ENCODE assay signal across 1 cellular context in genomic region chr18:54209471-54210180, GRCh38.
TF ChIP-seq lines count a peak whose summit lies in the region.

No MANE protein-coding gene starts in this region.

TF ChIP-seq in WTC11, 78 proteins besides CTCF, POLR2A, EP300 and RAD21 (continued from another document):
- TF ChIP-seq ZNF425 (CRISPR knock-in tag; conservative IDR thresholded peaks at IDR 0.05) (no peak), ZMAT4 (CRISPR knock-in tag; IDR thresholded peaks at IDR 0.05) (no peak), ERG (CRISPR knock-in tag; IDR thresholded peaks at IDR 0.05) (no peak), TEAD1 (CRISPR knock-in tag; IDR thresholded peaks at IDR 0.05) (no peak), IRF2 (CRISPR knock-in tag; IDR thresholded peaks at IDR 0.05; ENCODE audit: borderline replicate concordance, low read depth) (no peak)
